In the genomic region with DNA sequence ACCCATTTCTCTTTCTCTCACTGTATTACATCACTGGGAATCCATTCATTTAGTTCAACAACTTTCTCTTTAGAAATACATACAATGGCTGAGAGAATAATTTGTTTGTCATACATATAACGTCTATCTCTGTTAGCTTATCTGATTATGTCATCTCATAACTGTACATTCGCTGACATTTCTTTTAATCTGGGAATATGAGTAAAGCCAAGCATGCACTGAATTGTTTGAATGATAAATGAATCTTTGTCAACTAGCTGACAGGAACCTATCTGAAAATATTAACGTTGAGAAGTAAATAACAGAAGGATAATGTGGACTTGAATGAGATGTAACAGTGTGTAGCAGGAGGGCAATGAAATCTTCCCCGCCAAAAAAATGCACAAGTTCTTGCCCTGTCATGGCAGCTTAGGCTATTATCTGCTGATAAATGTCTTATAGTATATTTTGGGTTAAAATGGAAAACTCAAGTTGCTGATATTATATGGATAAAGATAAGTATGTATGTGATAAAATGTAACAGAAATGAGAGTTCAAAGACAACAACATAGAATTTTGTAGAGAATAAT, we compare ENCODE assay signal across 28 cellular contexts.
"Had no signal": no experiment of that assay in that cellular context is flagged by ENCODE, and none has a peak within 500 bp of the region (broad histone marks: within the 10 kb centered on the region; RNA-seq: fewer than 3 reads in every experiment).

No MANE protein-coding gene starts in this region.

- H3K4me3 ChIP-seq: coronary artery, dorsolateral prefrontal cortex had no signal

- ATAC-seq: activated CD4-positive, CD25-positive, alpha-beta regulatory T cell treated with anti-CD3 and anti-CD28 coated beads, Interleukin-2, amount 50 U/mL, for 24 hours; activated CD8-positive, alpha-beta T cell treated with anti-CD3 and anti-CD28 coated beads for 36 hours; activated T-cell treated with anti-CD3 and anti-CD28 coated beads, Interleukin-2, amount 50 U/mL, for 4 hours; activated T-helper 17 cell treated with anti-CD3 and anti-CD28 coated beads, Interleukin-2, amount 50 U/mL, for 72 hours; esophagus mucosa had no signal

- H3K27me3 ChIP-seq: brain microvascular endothelial cell, dorsolateral prefrontal cortex had no signal

- FAIRE-seq: astrocyte, bronchial epithelial cell, frontal cortex had no signal

- DNase-seq: activated B cell treated with CpG ODN at 0.5 μM for 24 hours; activated CD4-positive, alpha-beta T cell treated with anti-CD3 and anti-CD28 coated beads for 48 hours; activated CD4-positive, alpha-beta T cell treated with anti-CD3 and anti-CD28 coated beads, Interleukin-2, amount 50 U/mL, for 1 hour; activated CD4-positive, alpha-beta T cell treated with anti-CD3 and anti-CD28 coated beads, Interleukin-2, amount 50 U/mL, for 48 hours; activated CD8-positive, alpha-beta memory T cell treated with anti-CD3 and anti-CD28 coated beads for 24 hours; activated CD8-positive, alpha-beta T cell treated with anti-CD3 and anti-CD28 coated beads for 36 hours; activated effector memory CD4-positive, alpha-beta T cell treated with Interleukin-2 at 50 U/mL for 16 hours; activated gamma-delta T cell treated with Interleukin-2 at 50 U/mL for 16 hours; activated naive CD4-positive, alpha-beta T cell treated with anti-CD3 and anti-CD28 coated beads, Interleukin-2, amount 50 U/mL, for 16 hours; activated naive CD4-positive, alpha-beta T cell treated with Interleukin-2 at 50 U/mL for 16 hours; activated T-cell treated with anti-CD3 and anti-CD28 coated beads, Interleukin-2, amount 50 U/mL, for 4 hours; amniotic stem cell; anterior cingulate cortex; brain microvascular endothelial cell; dorsolateral prefrontal cortex; effector memory CD4-positive, alpha-beta T cell; endodermal cell; head of caudate nucleus; hippocampal formation; T1000; WERI-Rb-1 had no signal

- H3K36me3 ChIP-seq: brain microvascular endothelial cell, WERI-Rb-1 had no signal

- H3K27ac ChIP-seq: brain microvascular endothelial cell, coronary artery, dorsolateral prefrontal cortex, WERI-Rb-1 had no signal
